ENCODE assay signal across 8 cellular contexts in the genomic region with DNA sequence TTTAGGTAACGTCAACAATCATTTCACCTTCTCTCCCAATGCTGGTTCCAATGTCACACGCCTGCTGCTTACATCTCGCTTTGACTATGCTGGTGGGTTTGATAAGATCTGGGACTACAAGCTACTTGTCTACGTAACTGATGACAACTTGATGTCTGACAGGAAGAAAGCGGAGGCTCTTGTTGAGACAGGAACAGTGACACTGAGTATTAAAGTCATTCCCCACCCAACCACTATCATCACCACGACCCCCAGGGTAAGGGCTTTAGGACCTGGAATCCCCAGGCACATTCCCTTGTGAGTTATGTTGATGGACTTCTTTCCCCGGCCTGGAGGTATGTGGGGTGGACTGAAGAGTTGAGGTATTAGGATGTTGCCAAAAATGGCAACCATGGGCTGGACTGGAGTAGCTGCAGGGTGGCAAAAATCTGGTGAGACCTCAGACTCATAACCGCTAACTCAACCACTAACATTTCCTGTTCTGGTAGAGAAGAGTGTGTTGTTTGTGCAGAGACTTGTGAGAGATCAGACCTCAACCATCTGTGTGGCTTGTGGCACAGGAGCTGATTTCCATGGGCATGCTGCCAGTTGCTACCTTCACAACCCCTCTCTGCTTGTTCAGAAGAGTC. TPM values are rescaled to one million over a fixed set of nuclear protein-coding genes. Genes with fewer than 3 reads are reported as not detected.
DNase-seq lines count a peak whose midpoint lies in the region; ATAC-seq and TF ChIP-seq lines count a peak whose summit lies in the region.

No MANE protein-coding gene starts in this region.

- in situ Hi-C loops in IMR-90 (cut with MboI; ENCODE audit: low sequenced_read_pairs) = no loop called here

- ATAC-seq in GM19397 (IDR thresholded peaks at IDR 0.05; ENCODE audit: unreplicated experiment) = peak; percentile 70
- no peak for ATAC-seq in IMR-90 (ENCODE audit: low read depth)
- ATAC-seq in Right ventricle myocardium superior (ENCODE audit: poor library complexity) = no peak

- no peak overlapping the region for H2BK5ac ChIP-seq in IMR-90 (ENCODE audit: low read depth, low read length, poor library complexity, severe bottlenecking)

- no peak overlapping the region for H4K5ac ChIP-seq in IMR-90 (ENCODE audit: low read depth, low read length)

- no peaks in the 10 kb centered on the region for H3K36me3 ChIP-seq in IMR-90 (ENCODE audit: control insufficient read depth, insufficient read depth, low read length)

- no peak for TF ChIP-seq POLR2A in IMR-90 (IDR thresholded peaks at IDR 0.05; ENCODE audit: low read depth, low read length)

- no peak overlapping the region; the same call in 2 of the 3 replicates for H2BK15ac ChIP-seq in IMR-90 (ENCODE audit: low read depth, low read length)

- DNase-seq in IMR-90 = no peak
- DNase-seq in activated CD8-positive, alpha-beta memory T cell treated with anti-CD3 and anti-CD28 coated beads for 4 hours (ENCODE audit: low read depth in 2 of 2) = peak; percentile 39 to 47
- peak; percentile 49 for DNase-seq in myocyte (ENCODE audit: low read depth)
- DNase-seq in NCI-H1105 (lab: John Stamatoyannopoulos, UW) = no peak
- DNase-seq in Right ventricle myocardium superior = no peak
- DNase-seq in cortex of kidney (lab: John Stamatoyannopoulos, UW) = no peak
- DNase-seq in OCI-M2 (lab: John Stamatoyannopoulos, UW; ENCODE audit: unreplicated experiment) = no peak

- H2AK9ac ChIP-seq in IMR-90 (replicated peaks; ENCODE audit: low read depth, low read length, poor library complexity) = no peak overlapping the region

- no peak overlapping the region for H3K14ac ChIP-seq in IMR-90 (replicated peaks; ENCODE audit: low read depth, low read length)

- no peak overlapping the region for H4K8ac ChIP-seq in IMR-90 (ENCODE audit: low read depth in 2 of 2, low read length in 2 of 2)

- H3K9me3 ChIP-seq in IMR-90 (ENCODE audit: control insufficient read depth, insufficient read depth, low read length) = no peaks in the 10 kb centered on the region

- POLR2A ChIA-PET in IMR-90 (lab: Charles Lee; ENCODE audit: unreplicated experiment) = no interaction called here

- H3K18ac ChIP-seq in IMR-90 (ENCODE audit: low read depth, low read length) = no peak overlapping the region

- TF ChIP-seq CTCF in IMR-90 (conservative IDR thresholded peaks at IDR 0.05; ENCODE audit: low read depth, low read length) = no peak

- intact Hi-C loops in IMR-90 (cut with micrococcal nuclease) = no loop called here
- intact Hi-C loops in Right ventricle myocardium superior (cut with DNase I) = no loop called here

- no peak overlapping the region for H3K23ac ChIP-seq in IMR-90 (ENCODE audit: low read depth, low read length)

- dilution Hi-C loops in IMR-90 (cut with HindIII; ENCODE audit: low sequenced_read_pairs, unreplicated experiment) = no loop called here

- peaks cover 9% of the 10 kb centered on the region; the same call in 1 of the 2 replicates for H3K9me1 ChIP-seq in IMR-90 (ENCODE audit: insufficient read depth, low read length)

- H3K9ac ChIP-seq in IMR-90 (ENCODE audit: low read depth, low read length) = no peak overlapping the region

- peak overlapping the region; percentile 14; the same call in 1 of the 2 replicates for H2BK20ac ChIP-seq in IMR-90 (ENCODE audit: low read depth, low read length)

- H2BK120ac ChIP-seq in IMR-90 (ENCODE audit: low read depth, low read length) = peak overlapping the region; percentile 47; the same call in 1 of the 2 replicates

- H3K27ac ChIP-seq in IMR-90 (ENCODE audit: insufficient read depth, low read length) = no peak overlapping the region

- peak overlapping the region; percentile 11 for H2AK5ac ChIP-seq in IMR-90 (ENCODE audit: low read depth, low read length)

- no peak overlapping the region for H3K4ac ChIP-seq in IMR-90 (ENCODE audit: low read depth, low read length)

- no peak for TF ChIP-seq RAD21 in IMR-90 (IDR thresholded peaks at IDR 0.05; ENCODE audit: low read length)

- no peaks in the 10 kb centered on the region for H4K20me1 ChIP-seq in IMR-90 (ENCODE audit: insufficient read depth, low read length)

- WGBS in IMR-90 (ENCODE audit: extremely low coverage in 2 of 2, insufficient read length in 1 of 2), 2 experiments = no CpG with 5 or more reads among the region's 8 CpGs

- H3K4me1 ChIP-seq in IMR-90 (ENCODE audit: control insufficient read depth, insufficient read depth, low read length) = peaks cover 13% of the 10 kb centered on the region

- H4K91ac ChIP-seq in IMR-90 (ENCODE audit: insufficient read depth, low read depth, low read length) = no peak overlapping the region; the same call in 1 of the 2 replicates

- H3K4me2 ChIP-seq in IMR-90 (ENCODE audit: low read depth, low read length) = no peak overlapping the region

- CTCF ChIA-PET in IMR-90 (lab: Yijun Ruan, JAX) = interaction anchor here (0.6 kb wide), 1 partner anchor 257 kb away, joined by 7 read pairs; no protein-coding TSS in a partner anchor

- H2AFZ ChIP-seq in IMR-90 (replicated peaks; ENCODE audit: low read length, poor library complexity) = no peak overlapping the region

- BruUV-seq in IMR-90 (replicated peaks; lab: Mats Ljungman, UMichigan) = no TSS peak

- no peaks in the 10 kb centered on the region for H3K27me3 ChIP-seq in IMR-90 (ENCODE audit: control insufficient read depth, insufficient read depth, low read length)

- H3K56ac ChIP-seq in IMR-90 (ENCODE audit: extremely low read depth, insufficient read depth, low read length) = no peak overlapping the region

- H3K4me3 ChIP-seq in IMR-90 (ENCODE audit: insufficient read depth, low read depth, low read length) = no peak overlapping the region

- no peaks in the 10 kb centered on the region for H3K79me1 ChIP-seq in IMR-90 (ENCODE audit: low read depth in 1 of 2, low read length in 2 of 2)

TF ChIP-seq in IMR-90, 13 proteins besides CTCF, POLR2A, EP300 and RAD21:
- no peak for TF ChIP-seq BHLHE40 (IDR thresholded peaks at IDR 0.05; ENCODE audit: low read depth, low read length)
- no peak for TF ChIP-seq NFE2L2 (IDR thresholded peaks at IDR 0.05; ENCODE audit: low read depth, low read length)
- TF ChIP-seq USF2 (IDR thresholded peaks at IDR 0.05; ENCODE audit: low read depth, low read length) = no peak
- no peak for TF ChIP-seq MXI1 (IDR thresholded peaks at IDR 0.05; ENCODE audit: borderline replicate concordance, low read depth, low read length)
- TF ChIP-seq CHD1 (IDR thresholded peaks at IDR 0.05; ENCODE audit: low read depth, low read length) = no peak
- no peak for TF ChIP-seq FOS (IDR thresholded peaks at IDR 0.05; ENCODE audit: low read depth, low read length)
- no peak for TF ChIP-seq RFX5 (IDR thresholded peaks at IDR 0.05; ENCODE audit: low read depth, low read length)
- TF ChIP-seq MAFK (IDR thresholded peaks at IDR 0.05; ENCODE audit: low read depth, low read length) = no peak
- no peak for TF ChIP-seq SMC3 (IDR thresholded peaks at IDR 0.05; ENCODE audit: low read depth, low read length)
- TF ChIP-seq, protein P1, sequence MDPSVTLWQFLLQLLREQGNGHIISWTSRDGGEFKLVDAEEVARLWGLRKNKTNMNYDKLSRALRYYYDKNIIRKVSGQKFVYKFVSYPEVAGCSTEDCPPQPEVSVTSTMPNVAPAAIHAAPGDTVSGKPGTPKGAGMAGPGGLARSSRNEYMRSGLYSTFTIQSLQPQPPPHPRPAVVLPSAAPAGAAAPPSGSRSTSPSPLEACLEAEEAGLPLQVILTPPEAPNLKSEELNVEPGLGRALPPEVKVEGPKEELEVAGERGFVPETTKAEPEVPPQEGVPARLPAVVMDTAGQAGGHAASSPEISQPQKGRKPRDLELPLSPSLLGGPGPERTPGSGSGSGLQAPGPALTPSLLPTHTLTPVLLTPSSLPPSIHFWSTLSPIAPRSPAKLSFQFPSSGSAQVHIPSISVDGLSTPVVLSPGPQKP (IDR thresholded peaks at IDR 0.05; ENCODE audit: borderline replicate concordance, low read depth, low read length) = no peak
- no peak for TF ChIP-seq MAZ (IDR thresholded peaks at IDR 0.05; ENCODE audit: borderline replicate concordance, low read depth, low read length)
- no peak for TF ChIP-seq RCOR1 (IDR thresholded peaks at IDR 0.05; ENCODE audit: insufficient replicate concordance, low read length)
- TF ChIP-seq CEBPB (IDR thresholded peaks at IDR 0.05; ENCODE audit: low read depth, low read length) = no peak

RNA-seq across cellular contexts. Expression of gene CDHR3, which starts 59.2 kb away (rescaled TPM):
- 1.6 and 1.7 TPM in 2 replicates for total RNA-seq in IMR-90 (2012; rRNA removed)
- 0.96 and 1.3 TPM in 2 replicates for polyA plus RNA-seq in IMR-90 (2012; rRNA removed)
- 0.81 and 0.82 TPM in 2 replicates for polyA plus RNA-seq in IMR-90 (2012; cell fraction: cytosol; rRNA removed)
- polyA plus RNA-seq in IMR-90 (2012; cell fraction: nucleus; rRNA removed; ENCODE audit: low replicate concordance) = 3.9 and 4.1 TPM in 2 replicates
- total RNA-seq in myocyte = 1.2 and 2.2 TPM in 2 replicates
- 1.0 TPM for polyA plus RNA-seq in myocyte (2012)
- 12.4 TPM for total RNA-seq in Right ventricle myocardium superior

Comparison
In these comparisons a context has a peak if more than half of its experiments do, and no peak if none do; other contexts are left out.
1. DNase-seq: peak in activated CD8-positive, alpha-beta memory T cell treated with anti-CD3 and anti-CD28 coated beads for 4 hours (2 of 2) and myocyte (single experiment); none in IMR-90 (single experiment), NCI-H1105 (single experiment), Right ventricle myocardium superior (single experiment), cortex of kidney (single experiment) and OCI-M2 (single experiment).